ENCODE assay signal across 20 cellular contexts in genomic region chr12:59056931-59057330, GRCh38.
A peak's percentile ranks its signal among the peaks of the same experiment; 100 is the strongest.
DNase-seq lines count a peak whose midpoint lies in the region.
"Had no signal": no experiment of that assay in that cellular context is flagged by ENCODE, and none has a peak within 500 bp of the region (broad histone marks: within the 10 kb centered on the region; RNA-seq: fewer than 3 reads in every experiment).

No MANE protein-coding gene starts in this region.

- no peak overlapping the region for H3K4me3 ChIP-seq in neuron (ENCODE audit: low read length)
- H3K4me3 ChIP-seq: GM12878, PC-9 had no signal

- H3K9me3 ChIP-seq in neuron (ENCODE audit: low read length): no peaks in the 10 kb centered on the region
- H3K9me3 ChIP-seq: Caco-2 had no signal

- no peaks in the 10 kb centered on the region for H3K27me3 ChIP-seq in neuron (ENCODE audit: insufficient read depth, low read length)

- H3K4me1 ChIP-seq in neuron (ENCODE audit: insufficient read depth, low read length): peaks cover 11% of the 10 kb centered on the region

- peak overlapping the region; percentile 30 for H2AFZ ChIP-seq in neuron (ENCODE audit: low read depth, low read length)

- H3K36me3 ChIP-seq in neuron (ENCODE audit: insufficient read depth, low read length): no peaks in the 10 kb centered on the region

- H3K27ac ChIP-seq in epithelial cell of prostate: peak overlapping the region; percentile 81

- in situ Hi-C loops in ACHN (cut with HindIII; ENCODE audit: low pct_ligation_motif_present, low pct_unique_long_range_greater_than_20kb, low sequenced_read_pairs): no loop called here

- DNase-seq in ELR (ENCODE audit: low read depth) (peak; percentile 60), amniotic epithelial cell (ENCODE audit: low read depth) (peak; percentile 13), epithelial cell of prostate (ENCODE audit: low read depth, low spot score) (no peak), NCI-H446 treated with DMSO at 0.1 percent for 48 hours (lab: John Stamatoyannopoulos, UW) (no peak), ACHN (no peak), NCI-H1436 (lab: John Stamatoyannopoulos, UW) (no peak)
- DNase-seq: Caco-2; CD4-positive, alpha-beta T cell; DMS153; GOT3; KBM-7; NCI-H1105 treated with DMSO at 0.1 percent for 48 hours; NCI-H187; NCI-H2107; NCI-H2227 treated with DMSO at 0.1 percent for 48 hours; NCI-H524; NCI-H82; PC-9 had no signal

Comparison
In these comparisons a context has a peak if more than half of its experiments do, and no peak if none do; other contexts are left out.
1. DNase-seq: peak in ELR (single experiment) and amniotic epithelial cell (single experiment); none in epithelial cell of prostate (single experiment), NCI-H446 treated with DMSO at 0.1 percent for 48 hours (single experiment), ACHN (single experiment) and NCI-H1436 (single experiment).